20 cellular contexts compared by ENCODE assay signal in genomic region chr7:16084370-16084769, GRCh38.
A peak's percentile ranks its signal among the peaks of the same experiment; 100 is the strongest.
DNase-seq lines count a peak whose midpoint lies in the region; ATAC-seq and TF ChIP-seq lines count a peak whose summit lies in the region.
"Had no signal": no experiment of that assay in that cellular context is flagged by ENCODE, and none has a peak within 500 bp of the region (broad histone marks: within the 10 kb centered on the region; RNA-seq: fewer than 3 reads in every experiment).

No MANE protein-coding gene starts in this region.

- CTCF ChIA-PET in A673 (lab: Charles Lee), result no interaction called here

- no peak overlapping the region for H3K4me3 ChIP-seq in A673 (ENCODE audit: low read depth, low read length, poor library complexity, severe bottlenecking)
- no peak overlapping the region for H3K4me3 ChIP-seq in RWPE2 (ENCODE audit: severe bottlenecking)
- no peak overlapping the region for H3K4me3 ChIP-seq in colonic mucosa
- no peak overlapping the region for H3K4me3 ChIP-seq in H7 (ENCODE audit: insufficient read depth, low read depth, low read length)
- H3K4me3 ChIP-seq: neural progenitor cell had no signal

- POLR2A ChIA-PET in A673 (lab: Charles Lee; ENCODE audit: low non-redundant PET), result no interaction called here

- ATAC-seq in RWPE2 (ENCODE audit: low read depth) (peak; percentile 32), HG03520 (IDR thresholded peaks at IDR 0.05; ENCODE audit: unreplicated experiment) (no peak)

- H3K27ac ChIP-seq in A673 (ENCODE audit: low read depth, low read length, poor library complexity, severe bottlenecking) (no peak overlapping the region), RWPE2 (ENCODE audit: poor library complexity, severe bottlenecking) (peak overlapping the region; percentile 99), colonic mucosa (no peak overlapping the region)
- H3K27ac ChIP-seq: neural progenitor cell had no signal

- H3K4me1 ChIP-seq in A673 (ENCODE audit: insufficient read depth, low read length, poor library complexity, severe bottlenecking) (peaks cover 20% of the 10 kb centered on the region), RWPE2 (ENCODE audit: insufficient read depth, poor library complexity, severe bottlenecking) (peaks cover 33% of the 10 kb centered on the region), colonic mucosa (no peaks in the 10 kb centered on the region)
- H3K4me1 ChIP-seq: neural progenitor cell had no signal

- BruUV-seq in A673 (replicated peaks; lab: Mats Ljungman, UMichigan), result no TSS peak

- H3K27me3 ChIP-seq in A673 (replicated peaks; ENCODE audit: insufficient read depth, low read depth, low read length, poor library complexity), result peaks cover 17% of the 10 kb centered on the region
- H3K27me3 ChIP-seq in RWPE2 (ENCODE audit: insufficient read depth, poor library complexity, severe bottlenecking), result no peaks in the 10 kb centered on the region
- H3K27me3 ChIP-seq in colonic mucosa, result no peaks in the 10 kb centered on the region
- H3K27me3 ChIP-seq in H7 (ENCODE audit: control insufficient read depth, insufficient read depth, low read length), result no peaks in the 10 kb centered on the region
- H3K27me3 ChIP-seq: neural progenitor cell had no signal

- TF ChIP-seq CTCF in A673 (conservative IDR thresholded peaks at IDR 0.05; ENCODE audit: low read depth, low read length), result no peak
- TF ChIP-seq CTCF in RWPE2 (IDR thresholded peaks at IDR 0.05; ENCODE audit: poor library complexity, severe bottlenecking), result no peak
- TF ChIP-seq CTCF in colonic mucosa (IDR thresholded peaks at IDR 0.05), result no peak

- H3K9me3 ChIP-seq in A673 (ENCODE audit: low read depth, low read length, poor library complexity, severe bottlenecking) (no peaks in the 10 kb centered on the region), RWPE2 (ENCODE audit: severe bottlenecking) (peaks cover 4% of the 10 kb centered on the region), colonic mucosa (no peaks in the 10 kb centered on the region)

- intact Hi-C loops in A673 (cut with micrococcal nuclease; ENCODE audit: unreplicated experiment) (no loop called here), colonic mucosa (cut with DNase I) (loop anchor here (10.0 kb wide), 1 partner anchor 340 kb away; the partner anchor contains the start of gene CRPPA)

- no peak overlapping the region for H3K9ac ChIP-seq in colonic mucosa (ENCODE audit: low read depth in 2 of 2, low read length in 2 of 2)
- H3K9ac ChIP-seq: neural progenitor cell had no signal

- DNase-seq in A673 (ENCODE audit: low spot score) (peak; percentile 68), M059J (ENCODE audit: low read depth) (peak; percentile 40), RWPE2 (ENCODE audit: low spot score) (no peak), fibroblast of peridontal ligament (ENCODE audit: extremely low read depth) (peak; percentile 44), NCI-H526 treated with DMSO at 0.1 percent for 48 hours (lab: John Stamatoyannopoulos, UW) (no peak), colonic mucosa (no peak), H7 (no peak)
- DNase-seq: activated CD4-positive, CD25-positive, alpha-beta regulatory T cell treated with anti-CD3 and anti-CD28 coated beads, Interleukin-2, amount 50 U/mL, for 72 hours; activated CD8-positive, alpha-beta memory T cell treated with anti-CD3 and anti-CD28 coated beads, Interleukin-2, amount 50 U/mL, for 48 hours; activated naive CD4-positive, alpha-beta T cell treated with anti-CD3 and anti-CD28 coated beads, Interleukin-2, amount 50 U/mL, for 16 hours; caudate nucleus; KG1; NCI-H1694; NK-92 treated with Interleukin-12 subunit alpha and Interleukin-12 subunit beta, amount 100 ng/mL, for 24 hours; retina; SHP77 treated with DMSO at 0.1 percent for 48 hours; stimulated activated CD4-positive, alpha-beta T cell treated with anti-CD3 and anti-CD28 coated beads, Interleukin-1b, Interleukin-23, amount 100 ng/mL, for 48 hours; T-helper 9 cell had no signal

- H3K36me3 ChIP-seq in A673 (ENCODE audit: insufficient read depth, low read length, poor library complexity, severe bottlenecking) (no peaks in the 10 kb centered on the region), RWPE2 (ENCODE audit: low read depth) (no peaks in the 10 kb centered on the region), colonic mucosa (no peaks in the 10 kb centered on the region), H7 (replicated peaks; ENCODE audit: control insufficient read depth, insufficient read depth, low read length) (no peaks in the 10 kb centered on the region)
- H3K36me3 ChIP-seq: neural progenitor cell had no signal

Comparison
In these comparisons a context has a peak if more than half of its experiments do, and no peak if none do; other contexts are left out.
1. DNase-seq: peak in A673 (single experiment), M059J (single experiment) and fibroblast of peridontal ligament (single experiment); none in RWPE2 (single experiment), NCI-H526 treated with DMSO at 0.1 percent for 48 hours (single experiment), colonic mucosa (single experiment) and H7 (single experiment).